In genomic region chr10:70053896-70054641, GRCh38 we compare ENCODE assay signal across 9 cellular contexts. TPM values are rescaled to one million over a fixed set of nuclear protein-coding genes. Genes with fewer than 3 reads are reported as not detected.
DNase-seq lines count a peak whose midpoint lies in the region; ATAC-seq and TF ChIP-seq lines count a peak whose summit lies in the region.
"Had no signal": no experiment of that assay in that cellular context is flagged by ENCODE, and none has a peak within 500 bp of the region (broad histone marks: within the 10 kb centered on the region; RNA-seq: fewer than 3 reads in every experiment).

No MANE protein-coding gene starts in this region.

- no peaks in the 10 kb centered on the region for H3K9me2 ChIP-seq in GM23338 (ENCODE audit: insufficient read depth)

- no peak overlapping the region for H2AFZ ChIP-seq in GM23338

- H3K79me2 ChIP-seq in GM23338 (replicated peaks; ENCODE audit: insufficient read depth) = no peaks in the 10 kb centered on the region

- H3K36me3 ChIP-seq in GM23338 (ENCODE audit: insufficient read depth) = no peaks in the 10 kb centered on the region

- DNase-seq in 8988T (peak; percentile 50), GM23338 (ENCODE audit: low spot score) (peak; percentile 49), HCEC 1CT (no peak)
- DNase-seq in activated naive CD8-positive, alpha-beta T cell treated with anti-CD3 and anti-CD28 coated beads, Interleukin-2, amount 50 U/mL, for 24 hours = peak; percentile 35
- DNase-seq in stimulated activated naive CD8-positive, alpha-beta T cell treated with anti-CD3 and anti-CD28 coated beads, Interleukin-15, amount 100 ng/mL, for 72 hours = peak; percentile 32 to 48

- H3K4me3 ChIP-seq in GM23338 (peak overlapping the region; percentile 92), iPS-18c (ENCODE audit: insufficient read depth, low read depth, low read length) (peak overlapping the region; percentile 90)

- peak overlapping the region; percentile 88 for H3K4me3 Mint-ChIP-seq in GM23338
- peak overlapping the region; percentile 43 for H3K4me3 Mint-ChIP-seq in activated naive CD8-positive, alpha-beta T cell treated with anti-CD3 and anti-CD28 coated beads, Interleukin-2, amount 50 U/mL, for 24 hours
- peak overlapping the region; percentile 56 to 83 for H3K4me3 Mint-ChIP-seq in stimulated activated naive CD8-positive, alpha-beta T cell treated with anti-CD3 and anti-CD28 coated beads, Interleukin-15, amount 100 ng/mL, for 72 hours

- H3K36me3 Mint-ChIP-seq in GM23338 (ENCODE audit: low read depth) = no peaks in the 10 kb centered on the region
- H3K36me3 Mint-ChIP-seq in activated naive CD8-positive, alpha-beta T cell treated with anti-CD3 and anti-CD28 coated beads, Interleukin-2, amount 50 U/mL, for 24 hours (ENCODE audit: low read depth) = no peaks in the 10 kb centered on the region

- peak; percentile 64 to 66 for TF ChIP-seq CTCF in GM23338 (conservative IDR thresholded peaks at IDR 0.05; ENCODE audit: low read depth in 2 of 2)

- peaks cover 38% of the 10 kb centered on the region for H4K20me1 ChIP-seq in GM23338 (replicated peaks; ENCODE audit: insufficient read depth)

- H3K4me2 ChIP-seq in GM23338 = peak overlapping the region; percentile 92

- peak; percentile 14 for ATAC-seq in GM23338
- peak; percentile 41 for ATAC-seq in activated naive CD8-positive, alpha-beta T cell treated with anti-CD3 and anti-CD28 coated beads, Interleukin-2, amount 50 U/mL, for 24 hours
- peak; percentile 66 for ATAC-seq in stimulated activated naive CD8-positive, alpha-beta T cell treated with anti-CD3 and anti-CD28 coated beads, Interleukin-15, amount 100 ng/mL, for 72 hours
- ATAC-seq in GM18907 (IDR thresholded peaks at IDR 0.05; ENCODE audit: unreplicated experiment) = no peak
- no peak for ATAC-seq in HG03571 (IDR thresholded peaks at IDR 0.05; ENCODE audit: unreplicated experiment)

- peaks cover 86% of the 10 kb centered on the region for H3K27me3 ChIP-seq in GM23338 (ENCODE audit: insufficient read depth)

- H3K9me3 ChIP-seq in iPS-18c (ENCODE audit: control insufficient read depth, insufficient read depth, low read length) = no peaks in the 10 kb centered on the region

- no peaks in the 10 kb centered on the region for H3K9me3 Mint-ChIP-seq in GM23338
- no peaks in the 10 kb centered on the region for H3K9me3 Mint-ChIP-seq in activated naive CD8-positive, alpha-beta T cell treated with anti-CD3 and anti-CD28 coated beads, Interleukin-2, amount 50 U/mL, for 24 hours
- H3K9me3 Mint-ChIP-seq in stimulated activated naive CD8-positive, alpha-beta T cell treated with anti-CD3 and anti-CD28 coated beads, Interleukin-15, amount 100 ng/mL, for 72 hours = no peaks in the 10 kb centered on the region

- peaks cover 32% of the 10 kb centered on the region for H3K4me1 Mint-ChIP-seq in GM23338
- H3K4me1 Mint-ChIP-seq in activated naive CD8-positive, alpha-beta T cell treated with anti-CD3 and anti-CD28 coated beads, Interleukin-2, amount 50 U/mL, for 24 hours = peaks cover 9% of the 10 kb centered on the region
- H3K4me1 Mint-ChIP-seq in stimulated activated naive CD8-positive, alpha-beta T cell treated with anti-CD3 and anti-CD28 coated beads, Interleukin-15, amount 100 ng/mL, for 72 hours = peaks cover 9% of the 10 kb centered on the region

- peaks cover 4% of the 10 kb centered on the region; the same call in 1 of the 2 replicates for H3K4me1 ChIP-seq in GM23338 (ENCODE audit: insufficient read depth)

- peaks cover 59% of the 10 kb centered on the region for H3K27me3 Mint-ChIP-seq in GM23338 (ENCODE audit: insufficient read depth, low read depth, poor library complexity)
- peaks cover 46% of the 10 kb centered on the region for H3K27me3 Mint-ChIP-seq in activated naive CD8-positive, alpha-beta T cell treated with anti-CD3 and anti-CD28 coated beads, Interleukin-2, amount 50 U/mL, for 24 hours
- peaks cover 52% of the 10 kb centered on the region for H3K27me3 Mint-ChIP-seq in stimulated activated naive CD8-positive, alpha-beta T cell treated with anti-CD3 and anti-CD28 coated beads, Interleukin-15, amount 100 ng/mL, for 72 hours

- H3K27ac Mint-ChIP-seq in GM23338 = no peak overlapping the region
- H3K27ac Mint-ChIP-seq in activated naive CD8-positive, alpha-beta T cell treated with anti-CD3 and anti-CD28 coated beads, Interleukin-2, amount 50 U/mL, for 24 hours = no peak overlapping the region
- no peak overlapping the region for H3K27ac Mint-ChIP-seq in stimulated activated naive CD8-positive, alpha-beta T cell treated with anti-CD3 and anti-CD28 coated beads, Interleukin-15, amount 100 ng/mL, for 72 hours

- H3F3A ChIP-seq in GM23338 (replicated peaks; ENCODE audit: low read depth) = no peaks in the 10 kb centered on the region; the same call in 1 of the 2 replicates

- H3K27ac ChIP-seq in GM23338 (ENCODE audit: low read depth) = no peak overlapping the region

TF ChIP-seq in GM23338, 12 proteins besides CTCF, POLR2A, EP300 and RAD21 (continues in another document):
- TF ChIP-seq ZNF331 (CRISPR knock-in tag; IDR thresholded peaks at IDR 0.05; ENCODE audit: low read depth) (peak; percentile 42; the same call in 1 of the 2 replicates), NANOG (IDR thresholded peaks at IDR 0.05; ENCODE audit: borderline replicate concordance) (no peak), STAT1 (IDR thresholded peaks at IDR 0.05; ENCODE audit: unreplicated experiment) (no peak), ETS1 (IDR thresholded peaks at IDR 0.05) (no peak), ZNF462 (CRISPR knock-in tag; IDR thresholded peaks at IDR 0.05) (no peak), CREB1 (CRISPR knock-in tag; IDR thresholded peaks at IDR 0.05; ENCODE audit: low read depth) (peak; percentile 21; the same call in 1 of the 2 replicates), ZNF114 (CRISPR knock-in tag; IDR thresholded peaks at IDR 0.05) (no peak)

RNA-seq across cellular contexts. Expression of gene MACROH2A2, which starts 1.4 kb away (rescaled TPM):
- 16.2 and 17.6 TPM in 2 replicates for total RNA-seq in GM23338 (2014; rRNA removed; shearing (Covaris generic))
- polyA plus RNA-seq in GM23338 (2016; fragmentation: Nextera tagmentation; extraction: Ambion mirVana) = 11.6 and 12.5 TPM in 2 replicates
- total RNA-seq: endothelial cell of umbilical vein had no signal

Comparison
In these comparisons a context has a peak if more than half of its experiments do, and no peak if none do; other contexts are left out.
1. ATAC-seq: peak in GM23338 (single experiment), activated naive CD8-positive, alpha-beta T cell treated with anti-CD3 and anti-CD28 coated beads, Interleukin-2, amount 50 U/mL, for 24 hours (single experiment) and stimulated activated naive CD8-positive, alpha-beta T cell treated with anti-CD3 and anti-CD28 coated beads, Interleukin-15, amount 100 ng/mL, for 72 hours (single experiment); none in GM18907 (single experiment) and HG03571 (single experiment).
2. Peak in every context shown above with its lines, with median percentiles within 50 percentile points of each other: H3K4me3 Mint-ChIP-seq.